ENCODE assay signal across 13 cellular contexts in genomic region chr11:128465946-128466688, GRCh38.
DNase-seq lines count a peak whose midpoint lies in the region; ATAC-seq lines count a peak whose summit lies in the region.
"Had no signal": no experiment of that assay in that cellular context is flagged by ENCODE, and none has a peak within 500 bp of the region (broad histone marks: within the 10 kb centered on the region; RNA-seq: fewer than 3 reads in every experiment).

No MANE protein-coding gene starts in this region.

- H3K36me3 ChIP-seq in effector memory CD4-positive, alpha-beta T cell (ENCODE audit: control insufficient read depth, insufficient read depth, low read length): peaks cover 68% of the 10 kb centered on the region
- peaks cover 0 to 2% of the 10 kb centered on the region in 2 donors for H3K36me3 ChIP-seq in aorta (ENCODE audit: control insufficient read depth in 1 of 2, insufficient read depth in 2 of 2, low read length in 1 of 2)

- 85 to 92% methylated on average over 15 of the region's 15 CpGs for WGBS in aorta, 2 donors

- H3K4me1 ChIP-seq in effector memory CD4-positive, alpha-beta T cell (ENCODE audit: control insufficient read depth, insufficient read depth, low read length, poor library complexity, severe bottlenecking): peaks cover 82% of the 10 kb centered on the region
- peaks cover 3 to 14% of the 10 kb centered on the region in 2 donors for H3K4me1 ChIP-seq in aorta (ENCODE audit: control insufficient read depth in 1 of 2, insufficient read depth in 2 of 2, low read length in 2 of 2)

- in situ Hi-C loops in G401 (cut with HindIII; ENCODE audit: low sequenced_read_pairs): no loop called here

- no peak for ATAC-seq in natural killer cell treated with Interleukin-12 subunit alpha and Interleukin-12 subunit beta and Interleukin-15 and Interleukin-18, amount 100 ng/mL, for 72 hours
- peak; percentile 19 for ATAC-seq in aorta (ENCODE audit: low FRiP score)
- ATAC-seq in GM18498 (IDR thresholded peaks at IDR 0.05; ENCODE audit: unreplicated experiment): no peak
- ATAC-seq in GM19328 (IDR thresholded peaks at IDR 0.05; ENCODE audit: unreplicated experiment): no peak
- ATAC-seq: K562 had no signal

- peak overlapping the region; percentile 93 for H3K27ac ChIP-seq in effector memory CD4-positive, alpha-beta T cell (ENCODE audit: insufficient read depth, low read length, poor library complexity, severe bottlenecking)
- H3K27ac ChIP-seq in aorta (ENCODE audit: low read depth in 1 of 2, low read length in 2 of 2): peak overlapping the region in 1 of 2 donors; percentile 8
- H3K27ac ChIP-seq: C4-2B had no signal

- DNase-seq in stimulated activated CD4-positive, alpha-beta T cell treated with anti-CD3 and anti-CD28 coated beads, Interleukin-4, amount 100 ng/mL, for 4 hours: peak; percentile 41 to 57
- no peak for DNase-seq in stimulated activated CD4-positive, alpha-beta T cell treated with anti-CD3 and anti-CD28 coated beads, Interleukin-12 subunit alpha, Interleukin-12 subunit beta, amount 100 ng/mL, for 4 hours
- DNase-seq in effector memory CD4-positive, alpha-beta T cell: no peak
- DNase-seq in natural killer cell treated with Interleukin-12 subunit alpha and Interleukin-12 subunit beta and Interleukin-15 and Interleukin-18, amount 100 ng/mL, for 72 hours (ENCODE audit: low spot score): no peak
- DNase-seq in aorta (peak in 1 of 2 donors; percentile 74), G401 (ENCODE audit: low spot score) (no peak)
- DNase-seq: anterior cingulate cortex, NCI-H526 treated with DMSO at 0.1 percent for 48 hours had no signal

- peak overlapping the region; percentile 75 for H3K4me3 Mint-ChIP-seq in natural killer cell treated with Interleukin-12 subunit alpha and Interleukin-12 subunit beta and Interleukin-15 and Interleukin-18, amount 100 ng/mL, for 72 hours
- H3K4me3 Mint-ChIP-seq: type B pancreatic cell had no signal

- H3K9me3 ChIP-seq in effector memory CD4-positive, alpha-beta T cell (ENCODE audit: control insufficient read depth, low read length): no peaks in the 10 kb centered on the region
- H3K9me3 ChIP-seq in aorta (ENCODE audit: control insufficient read depth, low read length): no peaks in the 10 kb centered on the region

- peak overlapping the region; percentile 9 for H3K4me3 ChIP-seq in effector memory CD4-positive, alpha-beta T cell (ENCODE audit: insufficient read depth, low read depth, low read length, poor library complexity, severe bottlenecking)
- H3K4me3 ChIP-seq in aorta (ENCODE audit: low read length in 2 of 2): no peak overlapping the region
- H3K4me3 ChIP-seq: K562 had no signal

- peaks cover 87 to 96% of the 10 kb centered on the region in 2 donors for H3K4me1 Mint-ChIP-seq in natural killer cell treated with Interleukin-12 subunit alpha and Interleukin-12 subunit beta and Interleukin-15 and Interleukin-18, amount 100 ng/mL, for 72 hours (ENCODE audit: low read depth in 2 of 2)

- no peaks in the 10 kb centered on the region for H3K27me3 ChIP-seq in effector memory CD4-positive, alpha-beta T cell (replicated peaks; ENCODE audit: control insufficient read depth, insufficient read depth, low read length, poor library complexity, severe bottlenecking)
- H3K27me3 ChIP-seq in aorta (ENCODE audit: control insufficient read depth in 1 of 2, insufficient read depth in 2 of 2, low read length in 1 of 2): no peaks in the 10 kb centered on the region

- peaks cover 86% of the 10 kb centered on the region for H3K36me3 Mint-ChIP-seq in natural killer cell treated with Interleukin-12 subunit alpha and Interleukin-12 subunit beta and Interleukin-15 and Interleukin-18, amount 100 ng/mL, for 72 hours

- intact Hi-C loops in aorta (cut with DNase I): loop anchor here (5.0 kb wide), 3 partner anchors 56 to 174 kb away; no protein-coding TSS in a partner anchor

- no peaks in the 10 kb centered on the region for H3K9me3 Mint-ChIP-seq in natural killer cell treated with Interleukin-12 subunit alpha and Interleukin-12 subunit beta and Interleukin-15 and Interleukin-18, amount 100 ng/mL, for 72 hours

- H3K27me3 Mint-ChIP-seq in natural killer cell treated with Interleukin-12 subunit alpha and Interleukin-12 subunit beta and Interleukin-15 and Interleukin-18, amount 100 ng/mL, for 72 hours: no peaks in the 10 kb centered on the region
- H3K27me3 Mint-ChIP-seq: type B pancreatic cell had no signal

- peak overlapping the region; percentile 95 to 96 for H3K27ac Mint-ChIP-seq in natural killer cell treated with Interleukin-12 subunit alpha and Interleukin-12 subunit beta and Interleukin-15 and Interleukin-18, amount 100 ng/mL, for 72 hours
- H3K27ac Mint-ChIP-seq: type B pancreatic cell had no signal

Comparison
In these comparisons a context has a peak if more than half of its experiments do, and no peak if none do; other contexts are left out.
1. DNase-seq: peak in stimulated activated CD4-positive, alpha-beta T cell treated with anti-CD3 and anti-CD28 coated beads, Interleukin-4, amount 100 ng/mL, for 4 hours (2 of 2); none in stimulated activated CD4-positive, alpha-beta T cell treated with anti-CD3 and anti-CD28 coated beads, Interleukin-12 subunit alpha, Interleukin-12 subunit beta, amount 100 ng/mL, for 4 hours (single experiment), effector memory CD4-positive, alpha-beta T cell (0 of 3), natural killer cell treated with Interleukin-12 subunit alpha and Interleukin-12 subunit beta and Interleukin-15 and Interleukin-18, amount 100 ng/mL, for 72 hours (single experiment) and G401 (single experiment).